In the genomic region with DNA sequence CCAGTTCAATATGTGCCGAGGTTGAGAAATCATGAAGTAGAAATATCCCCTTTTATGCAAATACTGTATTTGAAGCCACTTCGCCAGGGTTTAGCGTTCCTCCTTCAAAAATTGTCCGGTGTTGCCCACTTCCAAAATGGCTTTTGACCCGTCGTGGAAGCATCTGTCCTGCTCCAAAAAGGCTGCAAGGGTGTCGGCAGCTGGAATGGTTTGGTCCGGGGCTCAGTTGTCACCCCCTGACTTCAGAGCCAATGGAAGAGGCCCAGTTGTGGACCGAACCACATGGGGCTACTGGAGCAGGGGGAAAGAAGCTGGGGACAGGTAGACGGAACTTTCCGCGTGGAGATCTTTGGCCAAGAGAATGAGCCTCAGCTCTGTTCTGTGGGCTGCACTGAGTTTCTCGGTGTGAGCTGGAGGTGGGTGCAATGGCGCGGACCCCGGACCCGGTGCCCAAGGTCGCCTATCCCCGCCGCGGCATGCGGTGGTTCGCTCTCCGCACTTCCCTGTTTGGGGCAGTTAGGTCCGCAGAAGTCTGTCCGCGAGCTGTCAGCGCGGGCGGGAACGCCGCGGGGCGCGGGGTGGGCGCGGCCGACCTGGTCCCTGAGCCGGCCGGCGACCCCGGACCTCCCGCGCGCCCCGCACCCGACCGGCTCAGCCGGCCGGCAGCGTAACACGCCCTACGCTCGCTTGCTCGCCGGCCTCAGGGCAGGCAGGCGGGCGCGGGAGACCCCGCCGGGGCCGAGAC, we compare ENCODE assay signal across 1 cellular context.
TF ChIP-seq lines count a peak whose summit lies in the region.

A gene (plus strand): TSS at position 527 of the 745 bp plus-strand sequence. CDS start 259 bp downstream, outside the sequence.

TF ChIP-seq in K562, 482 proteins besides CTCF, POLR2A, EP300 and RAD21 (continued from another document and continues in another):
- TF ChIP-seq, protein P1, sequence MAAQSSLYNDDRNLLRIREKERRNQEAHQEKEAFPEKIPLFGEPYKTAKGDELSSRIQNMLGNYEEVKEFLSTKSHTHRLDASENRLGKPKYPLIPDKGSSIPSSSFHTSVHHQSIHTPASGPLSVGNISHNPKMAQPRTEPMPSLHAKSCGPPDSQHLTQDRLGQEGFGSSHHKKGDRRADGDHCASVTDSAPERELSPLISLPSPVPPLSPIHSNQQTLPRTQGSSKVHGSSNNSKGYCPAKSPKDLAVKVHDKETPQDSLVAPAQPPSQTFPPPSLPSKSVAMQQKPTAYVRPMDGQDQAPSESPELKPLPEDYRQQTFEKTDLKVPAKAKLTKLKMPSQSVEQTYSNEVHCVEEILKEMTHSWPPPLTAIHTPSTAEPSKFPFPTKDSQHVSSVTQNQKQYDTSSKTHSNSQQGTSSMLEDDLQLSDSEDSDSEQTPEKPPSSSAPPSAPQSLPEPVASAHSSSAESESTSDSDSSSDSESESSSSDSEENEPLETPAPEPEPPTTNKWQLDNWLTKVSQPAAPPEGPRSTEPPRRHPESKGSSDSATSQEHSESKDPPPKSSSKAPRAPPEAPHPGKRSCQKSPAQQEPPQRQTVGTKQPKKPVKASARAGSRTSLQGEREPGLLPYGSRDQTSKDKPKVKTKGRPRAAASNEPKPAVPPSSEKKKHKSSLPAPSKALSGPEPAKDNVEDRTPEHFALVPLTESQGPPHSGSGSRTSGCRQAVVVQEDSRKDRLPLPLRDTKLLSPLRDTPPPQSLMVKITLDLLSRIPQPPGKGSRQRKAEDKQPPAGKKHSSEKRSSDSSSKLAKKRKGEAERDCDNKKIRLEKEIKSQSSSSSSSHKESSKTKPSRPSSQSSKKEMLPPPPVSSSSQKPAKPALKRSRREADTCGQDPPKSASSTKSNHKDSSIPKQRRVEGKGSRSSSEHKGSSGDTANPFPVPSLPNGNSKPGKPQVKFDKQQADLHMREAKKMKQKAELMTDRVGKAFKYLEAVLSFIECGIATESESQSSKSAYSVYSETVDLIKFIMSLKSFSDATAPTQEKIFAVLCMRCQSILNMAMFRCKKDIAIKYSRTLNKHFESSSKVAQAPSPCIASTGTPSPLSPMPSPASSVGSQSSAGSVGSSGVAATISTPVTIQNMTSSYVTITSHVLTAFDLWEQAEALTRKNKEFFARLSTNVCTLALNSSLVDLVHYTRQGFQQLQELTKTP (IDR thresholded peaks at IDR 0.05; ENCODE audit: low read depth in 1 of 2, partially characterized antibody in 2 of 2): peak; percentile 33 to 85
- TF ChIP-seq, protein P2, sequence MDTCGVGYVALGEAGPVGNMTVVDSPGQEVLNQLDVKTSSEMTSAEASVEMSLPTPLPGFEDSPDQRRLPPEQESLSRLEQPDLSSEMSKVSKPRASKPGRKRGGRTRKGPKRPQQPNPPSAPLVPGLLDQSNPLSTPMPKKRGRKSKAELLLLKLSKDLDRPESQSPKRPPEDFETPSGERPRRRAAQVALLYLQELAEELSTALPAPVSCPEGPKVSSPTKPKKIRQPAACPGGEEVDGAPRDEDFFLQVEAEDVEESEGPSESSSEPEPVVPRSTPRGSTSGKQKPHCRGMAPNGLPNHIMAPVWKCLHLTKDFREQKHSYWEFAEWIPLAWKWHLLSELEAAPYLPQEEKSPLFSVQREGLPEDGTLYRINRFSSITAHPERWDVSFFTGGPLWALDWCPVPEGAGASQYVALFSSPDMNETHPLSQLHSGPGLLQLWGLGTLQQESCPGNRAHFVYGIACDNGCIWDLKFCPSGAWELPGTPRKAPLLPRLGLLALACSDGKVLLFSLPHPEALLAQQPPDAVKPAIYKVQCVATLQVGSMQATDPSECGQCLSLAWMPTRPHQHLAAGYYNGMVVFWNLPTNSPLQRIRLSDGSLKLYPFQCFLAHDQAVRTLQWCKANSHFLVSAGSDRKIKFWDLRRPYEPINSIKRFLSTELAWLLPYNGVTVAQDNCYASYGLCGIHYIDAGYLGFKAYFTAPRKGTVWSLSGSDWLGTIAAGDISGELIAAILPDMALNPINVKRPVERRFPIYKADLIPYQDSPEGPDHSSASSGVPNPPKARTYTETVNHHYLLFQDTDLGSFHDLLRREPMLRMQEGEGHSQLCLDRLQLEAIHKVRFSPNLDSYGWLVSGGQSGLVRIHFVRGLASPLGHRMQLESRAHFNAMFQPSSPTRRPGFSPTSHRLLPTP (IDR thresholded peaks at IDR 0.05; ENCODE audit: borderline replicate concordance, extremely low read depth, insufficient read length): no peak
- TF ChIP-seq SRF (CRISPR knock-in tag; IDR thresholded peaks at IDR 0.05) (peak; percentile 49 to 64; a peak in 1 of 4 replicates), DIDO1 (tag; IDR thresholded peaks at IDR 0.05; ENCODE audit: low read depth) (peak; percentile 59; the same call in 1 of the 2 replicates), ZKSCAN1 (IDR thresholded peaks at IDR 0.05; ENCODE audit: low read depth, low read length) (no peak), PRPF4 (IDR thresholded peaks at IDR 0.05; ENCODE audit: insufficient read depth, low read depth, low read length, poor library complexity, severe bottlenecking) (no peak), CHD1 (IDR thresholded peaks at IDR 0.05; ENCODE audit: low read length) (peak; percentile 69), ZNF644 (tag; IDR thresholded peaks at IDR 0.05; ENCODE audit: low read depth) (no peak), PHB2 (IDR thresholded peaks at IDR 0.05; ENCODE audit: low read depth) (0 out of 2 replicates have a peak, but pooled peaks have one; percentile 7), ZBTB8A (IDR thresholded peaks at IDR 0.05; ENCODE audit: partially characterized antibody) (no peak), POLR2H (tag; IDR thresholded peaks at IDR 0.05; ENCODE audit: low read depth) (peak; percentile 67), GABPB1 (CRISPR knock-in tag; IDR thresholded peaks at IDR 0.05) (peak; percentile 80), CHD4 (IDR thresholded peaks at IDR 0.05; ENCODE audit: insufficient read depth, insufficient replicate concordance, low read depth, low read length, poor library complexity, severe bottlenecking) (no peak), TCF7L2 (IDR thresholded peaks at IDR 0.05; ENCODE audit: low read depth, low read length) (peak; percentile 100), ZNF699 (CRISPR knock-in tag; IDR thresholded peaks at IDR 0.05; ENCODE audit: insufficient replicate concordance) (no peak), ZNF184 (CRISPR knock-in tag; IDR thresholded peaks at IDR 0.05) (no peak), ZBED1 (IDR thresholded peaks at IDR 0.05) (no peak), HNRNPH1 (optimal IDR thresholded peaks at IDR 0.05; ENCODE audit: low read depth, low read length) (no peak)
- TF ChIP-seq, protein P3, sequence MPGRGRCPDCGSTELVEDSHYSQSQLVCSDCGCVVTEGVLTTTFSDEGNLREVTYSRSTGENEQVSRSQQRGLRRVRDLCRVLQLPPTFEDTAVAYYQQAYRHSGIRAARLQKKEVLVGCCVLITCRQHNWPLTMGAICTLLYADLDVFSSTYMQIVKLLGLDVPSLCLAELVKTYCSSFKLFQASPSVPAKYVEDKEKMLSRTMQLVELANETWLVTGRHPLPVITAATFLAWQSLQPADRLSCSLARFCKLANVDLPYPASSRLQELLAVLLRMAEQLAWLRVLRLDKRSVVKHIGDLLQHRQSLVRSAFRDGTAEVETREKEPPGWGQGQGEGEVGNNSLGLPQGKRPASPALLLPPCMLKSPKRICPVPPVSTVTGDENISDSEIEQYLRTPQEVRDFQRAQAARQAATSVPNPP (IDR thresholded peaks at IDR 0.05; ENCODE audit: borderline replicate concordance, insufficient read depth, insufficient read length): no peak
- TF ChIP-seq, protein P4, sequence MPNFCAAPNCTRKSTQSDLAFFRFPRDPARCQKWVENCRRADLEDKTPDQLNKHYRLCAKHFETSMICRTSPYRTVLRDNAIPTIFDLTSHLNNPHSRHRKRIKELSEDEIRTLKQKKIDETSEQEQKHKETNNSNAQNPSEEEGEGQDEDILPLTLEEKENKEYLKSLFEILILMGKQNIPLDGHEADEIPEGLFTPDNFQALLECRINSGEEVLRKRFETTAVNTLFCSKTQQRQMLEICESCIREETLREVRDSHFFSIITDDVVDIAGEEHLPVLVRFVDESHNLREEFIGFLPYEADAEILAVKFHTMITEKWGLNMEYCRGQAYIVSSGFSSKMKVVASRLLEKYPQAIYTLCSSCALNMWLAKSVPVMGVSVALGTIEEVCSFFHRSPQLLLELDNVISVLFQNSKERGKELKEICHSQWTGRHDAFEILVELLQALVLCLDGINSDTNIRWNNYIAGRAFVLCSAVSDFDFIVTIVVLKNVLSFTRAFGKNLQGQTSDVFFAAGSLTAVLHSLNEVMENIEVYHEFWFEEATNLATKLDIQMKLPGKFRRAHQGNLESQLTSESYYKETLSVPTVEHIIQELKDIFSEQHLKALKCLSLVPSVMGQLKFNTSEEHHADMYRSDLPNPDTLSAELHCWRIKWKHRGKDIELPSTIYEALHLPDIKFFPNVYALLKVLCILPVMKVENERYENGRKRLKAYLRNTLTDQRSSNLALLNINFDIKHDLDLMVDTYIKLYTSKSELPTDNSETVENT (CRISPR knock-in tag; IDR thresholded peaks at IDR 0.05): peak; percentile 75
- TF ChIP-seq, protein P5, sequence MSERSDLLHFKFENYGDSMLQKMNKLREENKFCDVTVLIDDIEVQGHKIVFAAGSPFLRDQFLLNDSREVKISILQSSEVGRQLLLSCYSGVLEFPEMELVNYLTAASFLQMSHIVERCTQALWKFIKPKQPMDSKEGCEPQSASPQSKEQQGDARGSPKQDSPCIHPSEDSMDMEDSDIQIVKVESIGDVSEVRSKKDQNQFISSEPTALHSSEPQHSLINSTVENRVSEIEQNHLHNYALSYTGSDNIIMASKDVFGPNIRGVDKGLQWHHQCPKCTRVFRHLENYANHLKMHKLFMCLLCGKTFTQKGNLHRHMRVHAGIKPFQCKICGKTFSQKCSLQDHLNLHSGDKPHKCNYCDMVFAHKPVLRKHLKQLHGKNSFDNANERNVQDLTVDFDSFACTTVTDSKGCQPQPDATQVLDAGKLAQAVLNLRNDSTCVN (CRISPR knock-in tag; IDR thresholded peaks at IDR 0.05): peak; percentile 73; the same call in 1 of the 2 replicates
- TF ChIP-seq, protein P6, sequence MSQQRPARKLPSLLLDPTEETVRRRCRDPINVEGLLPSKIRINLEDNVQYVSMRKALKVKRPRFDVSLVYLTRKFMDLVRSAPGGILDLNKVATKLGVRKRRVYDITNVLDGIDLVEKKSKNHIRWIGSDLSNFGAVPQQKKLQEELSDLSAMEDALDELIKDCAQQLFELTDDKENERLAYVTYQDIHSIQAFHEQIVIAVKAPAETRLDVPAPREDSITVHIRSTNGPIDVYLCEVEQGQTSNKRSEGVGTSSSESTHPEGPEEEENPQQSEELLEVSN (IDR thresholded peaks at IDR 0.05; ENCODE audit: borderline replicate concordance in 1 of 2, extremely low read depth in 1 of 2, insufficient read depth in 1 of 2, insufficient read length in 1 of 2, low read depth in 1 of 2, low read length in 1 of 2, poor library complexity in 1 of 2, severe bottlenecking in 1 of 2): peak; percentile 74 to 86
- TF ChIP-seq, protein P7, sequence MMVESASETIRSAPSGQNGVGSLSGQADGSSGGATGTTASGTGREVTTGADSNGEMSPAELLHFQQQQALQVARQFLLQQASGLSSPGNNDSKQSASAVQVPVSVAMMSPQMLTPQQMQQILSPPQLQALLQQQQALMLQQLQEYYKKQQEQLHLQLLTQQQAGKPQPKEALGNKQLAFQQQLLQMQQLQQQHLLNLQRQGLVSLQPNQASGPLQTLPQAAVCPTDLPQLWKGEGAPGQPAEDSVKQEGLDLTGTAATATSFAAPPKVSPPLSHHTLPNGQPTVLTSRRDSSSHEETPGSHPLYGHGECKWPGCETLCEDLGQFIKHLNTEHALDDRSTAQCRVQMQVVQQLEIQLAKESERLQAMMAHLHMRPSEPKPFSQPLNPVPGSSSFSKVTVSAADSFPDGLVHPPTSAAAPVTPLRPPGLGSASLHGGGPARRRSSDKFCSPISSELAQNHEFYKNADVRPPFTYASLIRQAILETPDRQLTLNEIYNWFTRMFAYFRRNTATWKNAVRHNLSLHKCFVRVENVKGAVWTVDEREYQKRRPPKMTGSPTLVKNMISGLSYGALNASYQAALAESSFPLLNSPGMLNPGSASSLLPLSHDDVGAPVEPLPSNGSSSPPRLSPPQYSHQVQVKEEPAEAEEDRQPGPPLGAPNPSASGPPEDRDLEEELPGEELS (CRISPR knock-in tag; IDR thresholded peaks at IDR 0.05; ENCODE audit: borderline replicate concordance): peak; percentile 89; the same call in 1 of the 2 replicates
- TF ChIP-seq, protein P8, sequence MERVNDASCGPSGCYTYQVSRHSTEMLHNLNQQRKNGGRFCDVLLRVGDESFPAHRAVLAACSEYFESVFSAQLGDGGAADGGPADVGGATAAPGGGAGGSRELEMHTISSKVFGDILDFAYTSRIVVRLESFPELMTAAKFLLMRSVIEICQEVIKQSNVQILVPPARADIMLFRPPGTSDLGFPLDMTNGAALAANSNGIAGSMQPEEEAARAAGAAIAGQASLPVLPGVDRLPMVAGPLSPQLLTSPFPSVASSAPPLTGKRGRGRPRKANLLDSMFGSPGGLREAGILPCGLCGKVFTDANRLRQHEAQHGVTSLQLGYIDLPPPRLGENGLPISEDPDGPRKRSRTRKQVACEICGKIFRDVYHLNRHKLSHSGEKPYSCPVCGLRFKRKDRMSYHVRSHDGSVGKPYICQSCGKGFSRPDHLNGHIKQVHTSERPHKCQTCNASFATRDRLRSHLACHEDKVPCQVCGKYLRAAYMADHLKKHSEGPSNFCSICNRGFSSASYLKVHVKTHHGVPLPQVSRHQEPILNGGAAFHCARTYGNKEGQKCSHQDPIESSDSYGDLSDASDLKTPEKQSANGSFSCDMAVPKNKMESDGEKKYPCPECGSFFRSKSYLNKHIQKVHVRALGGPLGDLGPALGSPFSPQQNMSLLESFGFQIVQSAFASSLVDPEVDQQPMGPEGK (CRISPR knock-in tag; IDR thresholded peaks at IDR 0.05; ENCODE audit: borderline replicate concordance): 0 out of 2 replicates have a peak, but pooled peaks have one; percentile 39
- TF ChIP-seq, protein P9, sequence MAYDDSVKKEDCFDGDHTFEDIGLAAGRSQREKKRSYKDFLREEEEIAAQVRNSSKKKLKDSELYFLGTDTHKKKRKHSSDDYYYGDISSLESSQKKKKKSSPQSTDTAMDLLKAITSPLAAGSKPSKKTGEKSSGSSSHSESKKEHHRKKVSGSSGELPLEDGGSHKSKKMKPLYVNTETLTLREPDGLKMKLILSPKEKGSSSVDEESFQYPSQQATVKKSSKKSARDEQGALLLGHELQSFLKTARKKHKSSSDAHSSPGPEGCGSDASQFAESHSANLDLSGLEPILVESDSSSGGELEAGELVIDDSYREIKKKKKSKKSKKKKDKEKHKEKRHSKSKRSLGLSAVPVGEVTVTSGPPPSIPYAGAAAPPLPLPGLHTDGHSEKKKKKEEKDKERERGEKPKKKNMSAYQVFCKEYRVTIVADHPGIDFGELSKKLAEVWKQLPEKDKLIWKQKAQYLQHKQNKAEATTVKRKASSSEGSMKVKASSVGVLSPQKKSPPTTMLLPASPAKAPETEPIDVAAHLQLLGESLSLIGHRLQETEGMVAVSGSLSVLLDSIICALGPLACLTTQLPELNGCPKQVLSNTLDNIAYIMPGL (CRISPR knock-in tag; IDR thresholded peaks at IDR 0.05): peak; percentile 73; the same call in 1 of the 2 replicates
